11 cellular contexts compared by ENCODE assay signal in the genomic region with DNA sequence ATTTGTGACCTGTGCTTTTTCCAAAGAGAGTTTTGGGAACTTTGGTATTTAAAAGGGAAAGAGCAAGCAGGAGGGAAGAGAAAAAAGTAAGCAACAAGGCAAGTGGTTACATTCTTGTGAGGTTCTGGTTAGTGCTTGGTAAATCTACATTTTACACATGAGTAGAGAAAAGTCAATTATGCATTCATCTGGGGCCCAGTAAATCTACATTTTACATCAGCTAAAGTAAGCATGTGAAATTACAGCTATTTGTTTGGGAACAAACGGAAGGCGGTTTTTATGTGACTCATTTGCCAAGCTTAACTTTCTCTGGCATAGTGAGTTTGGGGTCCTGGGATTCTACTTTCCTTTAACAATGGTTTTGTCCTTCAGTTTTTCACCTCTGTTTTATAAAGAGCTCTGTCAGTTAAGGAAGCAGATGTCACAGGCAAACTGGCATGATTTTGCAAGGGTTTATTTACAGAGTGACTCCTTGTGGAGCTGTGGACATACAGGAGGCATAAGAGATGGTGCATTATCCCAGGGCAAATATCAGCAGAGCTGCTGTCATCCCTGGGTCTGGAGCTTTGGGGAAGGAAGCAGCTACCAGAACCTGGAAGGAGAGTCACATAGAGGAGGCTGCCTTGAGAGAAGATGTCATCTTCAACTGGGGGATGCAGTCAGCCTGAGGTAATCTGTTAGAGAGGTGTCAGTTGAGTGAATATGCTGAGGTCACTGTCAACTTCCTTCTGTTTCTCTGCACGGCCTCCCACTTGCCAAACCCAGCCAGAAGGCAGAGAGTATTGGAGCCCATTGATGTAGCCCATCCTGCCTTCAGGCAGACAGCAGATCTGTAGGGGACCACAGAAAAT.
DNase-seq lines count a peak whose midpoint lies in the region; ATAC-seq and TF ChIP-seq lines count a peak whose summit lies in the region.
"Had no signal": no experiment of that assay in that cellular context is flagged by ENCODE, and none has a peak within 500 bp of the region (broad histone marks: within the 10 kb centered on the region; RNA-seq: fewer than 3 reads in every experiment).

No MANE protein-coding gene starts in this region.

- peak overlapping the region; percentile 51 for H3K27ac Mint-ChIP-seq in central memory CD8-positive, alpha-beta T cell (ENCODE audit: low read depth)
- peak overlapping the region; percentile 29 for H3K27ac Mint-ChIP-seq in neural progenitor cell
- no peak overlapping the region for H3K27ac Mint-ChIP-seq in CD4-positive, alpha-beta memory T cell
- H3K27ac Mint-ChIP-seq: IgD-negative memory B cell had no signal

- POLR2A ChIA-PET in CD4-positive, alpha-beta memory T cell (lab: Charles Lee; ENCODE audit: partially characterized antibody): interaction anchor here (0.7 to 1.4 kb wide), 3 partner anchors 10 to 124 kb away, joined by 3 to 4 read pairs (median 3); no protein-coding TSS in a partner anchor

- no peaks in the 10 kb centered on the region for H3F3A ChIP-seq in neural progenitor cell (ENCODE audit: low read depth)

- CTCF ChIA-PET in CD4-positive, alpha-beta memory T cell (lab: Charles Lee; ENCODE audit: partially characterized antibody): interaction anchor here (1.2 to 1.8 kb wide), 2 partner anchors 14 to 225 kb away, joined by 4 to 5 read pairs; no protein-coding TSS in a partner anchor

- H3K4me2 ChIP-seq in neural progenitor cell: no peak overlapping the region

- no peaks in the 10 kb centered on the region for H4K20me1 ChIP-seq in neural progenitor cell (ENCODE audit: low read depth)

- ATAC-seq in central memory CD8-positive, alpha-beta T cell (replicated peaks; ENCODE audit: extremely low read depth, poor library complexity, severe bottlenecking): peak; percentile 84
- ATAC-seq in HG02588 (IDR thresholded peaks at IDR 0.05; ENCODE audit: unreplicated experiment) (no peak), HG02623 (IDR thresholded peaks at IDR 0.05; ENCODE audit: unreplicated experiment) (no peak)

- no peak overlapping the region for H3K4me3 Mint-ChIP-seq in central memory CD8-positive, alpha-beta T cell
- no peak overlapping the region for H3K4me3 Mint-ChIP-seq in neural progenitor cell
- H3K4me3 Mint-ChIP-seq in CD4-positive, alpha-beta memory T cell: no peak overlapping the region

- no peaks in the 10 kb centered on the region for H3K27me3 ChIP-seq in neural progenitor cell
- H3K27me3 ChIP-seq in CD4-positive, alpha-beta memory T cell (ENCODE audit: insufficient read depth, low read length): no peaks in the 10 kb centered on the region
- H3K27me3 ChIP-seq: cardiac muscle cell, sigmoid colon had no signal

- H3K27ac ChIP-seq in neural progenitor cell: no peak overlapping the region
- H3K27ac ChIP-seq in CD4-positive, alpha-beta memory T cell (ENCODE audit: low read depth, low read length): no peak overlapping the region
- H3K27ac ChIP-seq: cardiac muscle cell, sigmoid colon had no signal

- peaks cover 1% of the 10 kb centered on the region for H3K36me3 Mint-ChIP-seq in central memory CD8-positive, alpha-beta T cell (ENCODE audit: insufficient read depth)
- H3K36me3 Mint-ChIP-seq in neural progenitor cell: no peaks in the 10 kb centered on the region
- H3K36me3 Mint-ChIP-seq in CD4-positive, alpha-beta memory T cell: no peaks in the 10 kb centered on the region

- H3K9me3 Mint-ChIP-seq in central memory CD8-positive, alpha-beta T cell: no peaks in the 10 kb centered on the region
- no peaks in the 10 kb centered on the region for H3K9me3 Mint-ChIP-seq in neural progenitor cell
- H3K9me3 Mint-ChIP-seq in CD4-positive, alpha-beta memory T cell: peaks cover 0 to 2% (median 0%) of the 10 kb centered on the region in 8 donors

- peaks cover 35% of the 10 kb centered on the region for H3K4me1 Mint-ChIP-seq in central memory CD8-positive, alpha-beta T cell
- peaks cover 31% of the 10 kb centered on the region for H3K4me1 Mint-ChIP-seq in neural progenitor cell
- peaks cover 0 to 6% (median 5%) of the 10 kb centered on the region in 4 donors for H3K4me1 Mint-ChIP-seq in CD4-positive, alpha-beta memory T cell

- H3K79me2 ChIP-seq in neural progenitor cell (ENCODE audit: low read depth): no peaks in the 10 kb centered on the region

- no peaks in the 10 kb centered on the region for H3K9me3 ChIP-seq in neural progenitor cell (ENCODE audit: low read depth)
- no peaks in the 10 kb centered on the region for H3K9me3 ChIP-seq in CD4-positive, alpha-beta memory T cell (ENCODE audit: control insufficient read depth in 1 of 2, low read length in 2 of 2)

- H3K9ac ChIP-seq in neural progenitor cell: no peak overlapping the region

- no peaks in the 10 kb centered on the region for H3K27me3 Mint-ChIP-seq in central memory CD8-positive, alpha-beta T cell
- H3K27me3 Mint-ChIP-seq in neural progenitor cell (ENCODE audit: insufficient read depth, low read depth): peaks cover 3% of the 10 kb centered on the region
- peaks cover 0 to 1% of the 10 kb centered on the region in 2 donors for H3K27me3 Mint-ChIP-seq in CD4-positive, alpha-beta memory T cell

- peaks cover 9% of the 10 kb centered on the region for H3K4me1 ChIP-seq in neural progenitor cell
- no peaks in the 10 kb centered on the region for H3K4me1 ChIP-seq in CD4-positive, alpha-beta memory T cell (ENCODE audit: insufficient read depth, low read length)

- H3K4me3 ChIP-seq in neural progenitor cell: no peak overlapping the region
- H3K4me3 ChIP-seq in CD4-positive, alpha-beta memory T cell (ENCODE audit: low read length in 2 of 2): no peak overlapping the region
- H3K4me3 ChIP-seq: cardiac muscle cell, sigmoid colon had no signal

- intact Hi-C loops in CD4-positive, alpha-beta memory T cell (cut with micrococcal nuclease): no loop called here

- H2AFZ ChIP-seq in neural progenitor cell (replicated peaks): no peak overlapping the region

- no peak for TF ChIP-seq CTCF in neural progenitor cell (IDR thresholded peaks at IDR 0.05)

- DNase-seq in HCEC 1CT (peak; percentile 17), NCI-H69 (lab: John Stamatoyannopoulos, UW) (peak; percentile 29), neural progenitor cell (ENCODE audit: low spot score) (no peak)
- DNase-seq in central memory CD8-positive, alpha-beta T cell (ENCODE audit: low spot score in 2 of 2): peak in 1 of 2 donors; percentile 16
- no peak for DNase-seq in activated T-cell treated with anti-CD3 and anti-CD28 coated beads, Interleukin-2, amount 50 U/mL, for 1 hour
- no peak for DNase-seq in CD4-positive, alpha-beta memory T cell

- no peaks in the 10 kb centered on the region for H3K36me3 ChIP-seq in neural progenitor cell
- no peaks in the 10 kb centered on the region for H3K36me3 ChIP-seq in CD4-positive, alpha-beta memory T cell (ENCODE audit: insufficient read depth, low read length)
- H3K36me3 ChIP-seq: cardiac muscle cell, sigmoid colon had no signal

Comparison
In these comparisons a context has a peak if more than half of its experiments do, and no peak if none do; other contexts are left out.
1. DNase-seq: peak in HCEC 1CT (single experiment) and NCI-H69 (single experiment); none in neural progenitor cell (single experiment), activated T-cell treated with anti-CD3 and anti-CD28 coated beads, Interleukin-2, amount 50 U/mL, for 1 hour (single experiment) and CD4-positive, alpha-beta memory T cell (0 of 5).
2. H3K27ac Mint-ChIP-seq: peak in central memory CD8-positive, alpha-beta T cell (single experiment) and neural progenitor cell (single experiment); none in CD4-positive, alpha-beta memory T cell (0 of 7).